ENCODE assay signal across 1 cellular context in the genomic region with DNA sequence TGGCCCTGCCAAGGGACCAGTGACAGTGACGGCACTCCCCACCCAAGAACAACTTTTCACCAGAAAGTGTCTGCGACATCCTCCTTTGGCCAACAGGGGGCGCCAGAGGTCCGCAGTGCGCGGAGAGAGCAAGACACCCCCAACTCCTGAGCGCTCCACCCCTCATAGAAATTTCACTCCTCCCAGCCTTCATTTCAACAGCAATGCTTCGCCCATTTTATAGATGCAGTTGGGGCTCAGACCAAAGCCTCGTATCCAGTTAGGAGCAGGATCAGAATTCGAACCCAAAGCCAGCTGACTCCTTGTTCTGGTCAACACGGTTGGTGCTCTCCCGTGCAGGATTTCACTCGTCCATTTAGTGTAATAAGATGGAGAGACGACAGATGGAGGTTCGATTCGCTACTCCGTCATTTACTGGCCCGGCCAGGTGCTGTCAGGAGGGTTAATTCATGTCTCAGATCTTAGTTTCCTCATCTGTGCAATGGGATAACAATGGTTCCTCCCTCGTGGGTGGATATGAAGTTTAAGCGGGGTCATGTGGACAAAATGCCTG.
TF ChIP-seq lines count a peak whose summit lies in the region.

No MANE protein-coding gene starts in this region.

TF ChIP-seq in HEK293, 187 proteins besides CTCF, POLR2A, EP300 and RAD21 (continued from another document):
- TF ChIP-seq, protein P1, sequence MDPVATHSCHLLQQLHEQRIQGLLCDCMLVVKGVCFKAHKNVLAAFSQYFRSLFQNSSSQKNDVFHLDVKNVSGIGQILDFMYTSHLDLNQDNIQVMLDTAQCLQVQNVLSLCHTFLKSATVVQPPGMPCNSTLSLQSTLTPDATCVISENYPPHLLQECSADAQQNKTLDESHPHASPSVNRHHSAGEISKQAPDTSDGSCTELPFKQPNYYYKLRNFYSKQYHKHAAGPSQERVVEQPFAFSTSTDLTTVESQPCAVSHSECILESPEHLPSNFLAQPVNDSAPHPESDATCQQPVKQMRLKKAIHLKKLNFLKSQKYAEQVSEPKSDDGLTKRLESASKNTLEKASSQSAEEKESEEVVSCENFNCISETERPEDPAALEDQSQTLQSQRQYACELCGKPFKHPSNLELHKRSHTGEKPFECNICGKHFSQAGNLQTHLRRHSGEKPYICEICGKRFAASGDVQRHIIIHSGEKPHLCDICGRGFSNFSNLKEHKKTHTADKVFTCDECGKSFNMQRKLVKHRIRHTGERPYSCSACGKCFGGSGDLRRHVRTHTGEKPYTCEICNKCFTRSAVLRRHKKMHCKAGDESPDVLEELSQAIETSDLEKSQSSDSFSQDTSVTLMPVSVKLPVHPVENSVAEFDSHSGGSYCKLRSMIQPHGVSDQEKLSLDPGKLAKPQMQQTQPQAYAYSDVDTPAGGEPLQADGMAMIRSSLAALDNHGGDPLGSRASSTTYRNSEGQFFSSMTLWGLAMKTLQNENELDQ (tag by site-specific recombination; IDR thresholded peaks at IDR 0.05; ENCODE audit: low read depth) = 0 out of 2 replicates have a peak, but pooled peaks have one; percentile 23
- TF ChIP-seq ZNF626 (tag by site-specific recombination; IDR thresholded peaks at IDR 0.05) = no peak
- TF ChIP-seq ZNF280D (tag by site-specific recombination; IDR thresholded peaks at IDR 0.05) = no peak
- no peak for TF ChIP-seq ZNF404 (tag by site-specific recombination; IDR thresholded peaks at IDR 0.05)
- no peak for TF ChIP-seq ZNF121 (tag by site-specific recombination; IDR thresholded peaks at IDR 0.05)
- no peak for TF ChIP-seq ZNF133 (tag by site-specific recombination; IDR thresholded peaks at IDR 0.05)
- peak; percentile 73 for TF ChIP-seq KLF8 (tag by site-specific recombination; IDR thresholded peaks at IDR 0.05)
- no peak for TF ChIP-seq ZBTB21 (tag by site-specific recombination; IDR thresholded peaks at IDR 0.05)
- TF ChIP-seq MZF1 (tag by site-specific recombination; IDR thresholded peaks at IDR 0.05; ENCODE audit: borderline replicate concordance) = no peak; the same call in 1 of the 2 replicates
- no peak for TF ChIP-seq GLI4 (tag by site-specific recombination; IDR thresholded peaks at IDR 0.05)
- no peak for TF ChIP-seq ZNF239 (tag by site-specific recombination; IDR thresholded peaks at IDR 0.05)
- no peak for TF ChIP-seq ZNF449 (tag by site-specific recombination; IDR thresholded peaks at IDR 0.05)
- TF ChIP-seq, protein P2, sequence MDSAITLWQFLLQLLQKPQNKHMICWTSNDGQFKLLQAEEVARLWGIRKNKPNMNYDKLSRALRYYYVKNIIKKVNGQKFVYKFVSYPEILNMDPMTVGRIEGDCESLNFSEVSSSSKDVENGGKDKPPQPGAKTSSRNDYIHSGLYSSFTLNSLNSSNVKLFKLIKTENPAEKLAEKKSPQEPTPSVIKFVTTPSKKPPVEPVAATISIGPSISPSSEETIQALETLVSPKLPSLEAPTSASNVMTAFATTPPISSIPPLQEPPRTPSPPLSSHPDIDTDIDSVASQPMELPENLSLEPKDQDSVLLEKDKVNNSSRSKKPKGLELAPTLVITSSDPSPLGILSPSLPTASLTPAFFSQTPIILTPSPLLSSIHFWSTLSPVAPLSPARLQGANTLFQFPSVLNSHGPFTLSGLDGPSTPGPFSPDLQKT (IDR thresholded peaks at IDR 0.05; ENCODE audit: borderline replicate concordance, low read depth, low read length) = no peak
- TF ChIP-seq KLF1 (tag by site-specific recombination; IDR thresholded peaks at IDR 0.05) = peak; percentile 67
- no peak for TF ChIP-seq ZNF248 (tag by site-specific recombination; IDR thresholded peaks at IDR 0.05)
- TF ChIP-seq SALL2 (tag by site-specific recombination; IDR thresholded peaks at IDR 0.05; ENCODE audit: borderline replicate concordance) = no peak
- TF ChIP-seq, protein P3, sequence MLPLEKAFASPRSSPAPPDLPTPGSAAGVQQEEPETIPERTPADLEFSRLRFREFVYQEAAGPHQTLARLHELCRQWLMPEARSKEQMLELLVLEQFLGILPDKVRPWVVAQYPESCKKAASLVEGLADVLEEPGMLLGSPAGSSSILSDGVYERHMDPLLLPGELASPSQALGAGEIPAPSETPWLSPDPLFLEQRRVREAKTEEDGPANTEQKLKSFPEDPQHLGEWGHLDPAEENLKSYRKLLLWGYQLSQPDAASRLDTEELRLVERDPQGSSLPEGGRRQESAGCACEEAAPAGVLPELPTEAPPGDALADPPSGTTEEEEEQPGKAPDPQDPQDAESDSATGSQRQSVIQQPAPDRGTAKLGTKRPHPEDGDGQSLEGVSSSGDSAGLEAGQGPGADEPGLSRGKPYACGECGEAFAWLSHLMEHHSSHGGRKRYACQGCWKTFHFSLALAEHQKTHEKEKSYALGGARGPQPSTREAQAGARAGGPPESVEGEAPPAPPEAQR (tag by site-specific recombination; IDR thresholded peaks at IDR 0.05) = no peak
- no peak for TF ChIP-seq GFI1B (tag by site-specific recombination; IDR thresholded peaks at IDR 0.05)
- TF ChIP-seq, protein P4, sequence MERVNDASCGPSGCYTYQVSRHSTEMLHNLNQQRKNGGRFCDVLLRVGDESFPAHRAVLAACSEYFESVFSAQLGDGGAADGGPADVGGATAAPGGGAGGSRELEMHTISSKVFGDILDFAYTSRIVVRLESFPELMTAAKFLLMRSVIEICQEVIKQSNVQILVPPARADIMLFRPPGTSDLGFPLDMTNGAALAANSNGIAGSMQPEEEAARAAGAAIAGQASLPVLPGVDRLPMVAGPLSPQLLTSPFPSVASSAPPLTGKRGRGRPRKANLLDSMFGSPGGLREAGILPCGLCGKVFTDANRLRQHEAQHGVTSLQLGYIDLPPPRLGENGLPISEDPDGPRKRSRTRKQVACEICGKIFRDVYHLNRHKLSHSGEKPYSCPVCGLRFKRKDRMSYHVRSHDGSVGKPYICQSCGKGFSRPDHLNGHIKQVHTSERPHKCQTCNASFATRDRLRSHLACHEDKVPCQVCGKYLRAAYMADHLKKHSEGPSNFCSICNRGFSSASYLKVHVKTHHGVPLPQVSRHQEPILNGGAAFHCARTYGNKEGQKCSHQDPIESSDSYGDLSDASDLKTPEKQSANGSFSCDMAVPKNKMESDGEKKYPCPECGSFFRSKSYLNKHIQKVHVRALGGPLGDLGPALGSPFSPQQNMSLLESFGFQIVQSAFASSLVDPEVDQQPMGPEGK (tag by site-specific recombination; IDR thresholded peaks at IDR 0.05) = peak; percentile 78
- TF ChIP-seq ZNF184 (tag by site-specific recombination; IDR thresholded peaks at IDR 0.05) = no peak
- no peak for TF ChIP-seq ZNF169 (tag by site-specific recombination; IDR thresholded peaks at IDR 0.05)
- TF ChIP-seq ZFP3 (tag by site-specific recombination; IDR thresholded peaks at IDR 0.05; ENCODE audit: low read depth) = 0 out of 2 replicates have a peak, but pooled peaks have one; percentile 8
- TF ChIP-seq ZXDB (tag by site-specific recombination; IDR thresholded peaks at IDR 0.05) = no peak
- TF ChIP-seq ZNF341 (tag by site-specific recombination; IDR thresholded peaks at IDR 0.05; ENCODE audit: low read depth) = no peak
- no peak for TF ChIP-seq ZNF302 (tag by site-specific recombination; IDR thresholded peaks at IDR 0.05; ENCODE audit: low read depth)
- TF ChIP-seq HOXC10 (CRISPR knock-in tag; IDR thresholded peaks at IDR 0.05) = no peak
- TF ChIP-seq SP3 (tag by site-specific recombination; IDR thresholded peaks at IDR 0.05) = peak; percentile 31; the same call in 1 of the 2 replicates
- TF ChIP-seq ZNF2 (tag by site-specific recombination; IDR thresholded peaks at IDR 0.05) = peak; percentile 46; the same call in 1 of the 2 replicates
- no peak for TF ChIP-seq ZNF16 (tag by site-specific recombination; IDR thresholded peaks at IDR 0.05; ENCODE audit: low read depth)
- peak; percentile 11; the same call in 1 of the 2 replicates for TF ChIP-seq GLIS2 (tag by site-specific recombination; IDR thresholded peaks at IDR 0.05)
- TF ChIP-seq ZNF629 (tag by site-specific recombination; IDR thresholded peaks at IDR 0.05) = no peak
- TF ChIP-seq ZNF621 (tag by site-specific recombination; IDR thresholded peaks at IDR 0.05) = no peak
- no peak for TF ChIP-seq ZNF26 (tag by site-specific recombination; IDR thresholded peaks at IDR 0.05)
- no peak for TF ChIP-seq ZSCAN16 (tag by site-specific recombination; IDR thresholded peaks at IDR 0.05)
- no peak for TF ChIP-seq ZNF266 (tag by site-specific recombination; IDR thresholded peaks at IDR 0.05; ENCODE audit: low read depth)
- peak; percentile 82 for TF ChIP-seq PRDM1 (tag by site-specific recombination; IDR thresholded peaks at IDR 0.05)
- no peak for TF ChIP-seq ZNF555 (tag by site-specific recombination; conservative IDR thresholded peaks at IDR 0.05)
- no peak for TF ChIP-seq ZBTB20 (tag by site-specific recombination; IDR thresholded peaks at IDR 0.05)
- no peak for TF ChIP-seq ZNF510 (tag by site-specific recombination; IDR thresholded peaks at IDR 0.05; ENCODE audit: insufficient replicate concordance)
- TF ChIP-seq, protein P5, sequence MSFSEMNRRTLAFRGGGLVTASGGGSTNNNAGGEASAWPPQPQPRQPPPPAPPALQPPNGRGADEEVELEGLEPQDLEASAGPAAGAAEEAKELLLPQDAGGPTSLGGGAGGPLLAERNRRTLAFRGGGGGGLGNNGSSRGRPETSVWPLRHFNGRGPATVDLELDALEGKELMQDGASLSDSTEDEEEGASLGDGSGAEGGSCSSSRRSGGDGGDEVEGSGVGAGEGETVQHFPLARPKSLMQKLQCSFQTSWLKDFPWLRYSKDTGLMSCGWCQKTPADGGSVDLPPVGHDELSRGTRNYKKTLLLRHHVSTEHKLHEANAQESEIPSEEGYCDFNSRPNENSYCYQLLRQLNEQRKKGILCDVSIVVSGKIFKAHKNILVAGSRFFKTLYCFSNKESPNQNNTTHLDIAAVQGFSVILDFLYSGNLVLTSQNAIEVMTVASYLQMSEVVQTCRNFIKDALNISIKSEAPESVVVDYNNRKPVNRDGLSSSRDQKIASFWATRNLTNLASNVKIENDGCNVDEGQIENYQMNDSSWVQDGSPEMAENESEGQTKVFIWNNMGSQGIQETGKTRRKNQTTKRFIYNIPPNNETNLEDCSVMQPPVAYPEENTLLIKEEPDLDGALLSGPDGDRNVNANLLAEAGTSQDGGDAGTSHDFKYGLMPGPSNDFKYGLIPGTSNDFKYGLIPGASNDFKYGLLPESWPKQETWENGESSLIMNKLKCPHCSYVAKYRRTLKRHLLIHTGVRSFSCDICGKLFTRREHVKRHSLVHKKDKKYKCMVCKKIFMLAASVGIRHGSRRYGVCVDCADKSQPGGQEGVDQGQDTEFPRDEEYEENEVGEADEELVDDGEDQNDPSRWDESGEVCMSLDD (tag by site-specific recombination; IDR thresholded peaks at IDR 0.05) = peak; percentile 68
- no peak for TF ChIP-seq ZNF792 (tag by site-specific recombination; IDR thresholded peaks at IDR 0.05)
